8 cellular contexts compared by ENCODE assay signal in genomic region chr2:60674524-60675165, GRCh38.
DNase-seq lines count a peak whose midpoint lies in the region; ATAC-seq and TF ChIP-seq lines count a peak whose summit lies in the region.

No MANE protein-coding gene starts in this region.

- peak; percentile 54 to 71 (median 64) for DNase-seq in CD4-positive, CD25-positive, alpha-beta regulatory T cell
- DNase-seq in NCI-H524 treated with DMSO at 0.1 percent for 48 hours (lab: John Stamatoyannopoulos, UW) (peak; percentile 35), choroid plexus epithelial cell (ENCODE audit: low read depth) (peak; percentile 81)
- peak; percentile 70 to 77 for DNase-seq in activated CD4-positive, alpha-beta T cell treated with anti-CD3 and anti-CD28 coated beads for 4 hours
- peak; percentile 59 to 84 (median 61) for DNase-seq in stimulated activated CD4-positive, alpha-beta T cell treated with anti-CD3 and anti-CD28 coated beads, TNF-alpha, amount 100 ng/mL, for 24 hours (ENCODE audit: low read depth in 3 of 3)

- TF ChIP-seq CTCF in choroid plexus epithelial cell (conservative IDR thresholded peaks at IDR 0.05; ENCODE audit: low read depth, low read length) (peak; percentile 91), liver (IDR thresholded peaks at IDR 0.05; ENCODE audit: low read depth, low read length, missing input control) (peak; percentile 83)

- ATAC-seq in CD4-positive, CD25-positive, alpha-beta regulatory T cell (ENCODE audit: low read depth in 2 of 2): peak; percentile 87 to 89
- ATAC-seq in GM19328 (IDR thresholded peaks at IDR 0.05; ENCODE audit: unreplicated experiment) (peak; percentile 98), HG03378 (IDR thresholded peaks at IDR 0.05; ENCODE audit: unreplicated experiment) (peak; percentile 89)

- H3K27me3 Mint-ChIP-seq in CD4-positive, CD25-positive, alpha-beta regulatory T cell: peaks cover 8% of the 10 kb centered on the region

- H3K4me3 ChIP-seq in CD4-positive, CD25-positive, alpha-beta regulatory T cell (ENCODE audit: low read depth, low read length): no peak overlapping the region
- H3K4me3 ChIP-seq in choroid plexus epithelial cell (ENCODE audit: low read depth, low read length) (no peak overlapping the region), liver (ENCODE audit: low read depth in 1 of 3, low read length in 3 of 3) (no peak overlapping the region)

- H3K36me3 Mint-ChIP-seq in CD4-positive, CD25-positive, alpha-beta regulatory T cell: no peaks in the 10 kb centered on the region

- peak; percentile 74 to 84 for TF ChIP-seq RAD21 in liver (IDR thresholded peaks at IDR 0.05)

- H3K27me3 ChIP-seq in CD4-positive, CD25-positive, alpha-beta regulatory T cell (ENCODE audit: control insufficient read depth, insufficient read depth, low read length): peaks cover 5% of the 10 kb centered on the region
- H3K27me3 ChIP-seq in liver (ENCODE audit: control insufficient read depth in 4 of 4, insufficient read depth in 4 of 4, low read length in 3 of 4): peaks cover 0 to 5% (median 0%) of the 10 kb centered on the region in 4 donors

- no peaks in the 10 kb centered on the region for H3K9me3 Mint-ChIP-seq in CD4-positive, CD25-positive, alpha-beta regulatory T cell

- H3K9me3 ChIP-seq in CD4-positive, CD25-positive, alpha-beta regulatory T cell (ENCODE audit: control insufficient read depth in 2 of 2, low read length in 2 of 2): no peaks in the 10 kb centered on the region
- no peaks in the 10 kb centered on the region for H3K9me3 ChIP-seq in liver (ENCODE audit: control insufficient read depth in 4 of 4, low read length in 3 of 4)

- no peak overlapping the region for H3K9ac ChIP-seq in liver (ENCODE audit: low read depth in 1 of 2, low read length in 2 of 2)

- no peak overlapping the region for H3K4me3 Mint-ChIP-seq in CD4-positive, CD25-positive, alpha-beta regulatory T cell

- H3K36me3 ChIP-seq in CD4-positive, CD25-positive, alpha-beta regulatory T cell (ENCODE audit: control insufficient read depth, insufficient read depth, low read length): no peaks in the 10 kb centered on the region
- no peaks in the 10 kb centered on the region for H3K36me3 ChIP-seq in liver (ENCODE audit: control insufficient read depth in 4 of 4, insufficient read depth in 3 of 4, low read depth in 1 of 4, low read length in 3 of 4)

- no peak overlapping the region for H3K27ac ChIP-seq in CD4-positive, CD25-positive, alpha-beta regulatory T cell (ENCODE audit: insufficient read depth, low read length, poor library complexity, severe bottlenecking)
- H3K27ac ChIP-seq in liver (ENCODE audit: low read depth in 1 of 2, low read length in 2 of 2): no peak overlapping the region

- no peaks in the 10 kb centered on the region for H3K4me1 ChIP-seq in CD4-positive, CD25-positive, alpha-beta regulatory T cell (ENCODE audit: control insufficient read depth, insufficient read depth, low read length, poor library complexity, severe bottlenecking)
- no peaks in the 10 kb centered on the region for H3K4me1 ChIP-seq in liver (ENCODE audit: control insufficient read depth in 4 of 4, insufficient read depth in 4 of 4, low read length in 3 of 4)

- no peak overlapping the region for H3K27ac Mint-ChIP-seq in CD4-positive, CD25-positive, alpha-beta regulatory T cell

- H3K4me1 Mint-ChIP-seq in CD4-positive, CD25-positive, alpha-beta regulatory T cell: peaks cover 0 to 4% (median 0%) of the 10 kb centered on the region in 4 donors

- 24% methylated on average over 9 of the region's 9 CpGs for WGBS in liver

TF ChIP-seq in liver, 16 proteins besides CTCF, POLR2A, EP300 and RAD21:
- TF ChIP-seq HNF4A (conservative IDR thresholded peaks at IDR 0.05) (no peak), TAF1 (conservative IDR thresholded peaks at IDR 0.05) (no peak), YY1 (IDR thresholded peaks at IDR 0.05) (no peak), GABPA (IDR thresholded peaks at IDR 0.05 in 1 of 2, conservative IDR thresholded peaks at IDR 0.05 in 1 of 2) (no peak), SP1 (IDR thresholded peaks at IDR 0.05) (no peak), NR2F2 (IDR thresholded peaks at IDR 0.05) (no peak), ATF3 (IDR thresholded peaks at IDR 0.05) (no peak)
- TF ChIP-seq, protein P1, sequence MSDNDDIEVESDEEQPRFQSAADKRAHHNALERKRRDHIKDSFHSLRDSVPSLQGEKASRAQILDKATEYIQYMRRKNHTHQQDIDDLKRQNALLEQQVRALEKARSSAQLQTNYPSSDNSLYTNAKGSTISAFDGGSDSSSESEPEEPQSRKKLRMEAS (IDR thresholded peaks at IDR 0.05): no peak
TF ChIP-seq in liver: peak in this region for 0.
